ENCODE assay signal across 11 cellular contexts in the genomic region with DNA sequence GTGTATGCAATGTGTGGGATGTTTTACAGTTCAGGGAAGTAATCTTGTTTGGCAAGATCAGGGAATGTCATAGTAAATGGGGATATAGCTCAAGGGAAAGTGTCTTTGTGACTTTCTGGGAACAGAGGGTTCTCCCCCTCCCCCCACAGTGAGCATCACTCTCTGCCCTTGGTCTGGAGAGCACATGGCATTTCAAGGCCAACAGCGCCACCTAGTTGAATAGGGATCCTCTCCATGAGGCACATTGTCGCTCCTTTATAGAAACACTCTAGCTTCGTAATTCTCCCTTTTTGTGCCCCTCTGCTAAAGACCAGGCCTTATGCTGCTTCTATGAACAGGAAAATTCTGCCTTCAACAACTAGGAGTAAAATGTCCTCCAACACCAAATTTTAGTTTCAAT. TPM values are rescaled to one million over a fixed set of nuclear protein-coding genes. Genes with fewer than 3 reads are reported as not detected.
DNase-seq lines count a peak whose midpoint lies in the region; TF ChIP-seq lines count a peak whose summit lies in the region.
"Had no signal": no experiment of that assay in that cellular context is flagged by ENCODE, and none has a peak within 500 bp of the region (broad histone marks: within the 10 kb centered on the region; RNA-seq: fewer than 3 reads in every experiment).

No MANE protein-coding gene starts in this region.

- H3F3A ChIP-seq in PC-9 (ENCODE audit: insufficient read depth, low read depth) = no peaks in the 10 kb centered on the region

- H3K27me3 ChIP-seq in PC-9 (ENCODE audit: insufficient read depth, low read depth) = peaks cover 46% of the 10 kb centered on the region

- CTCF ChIA-PET in PC-9 (lab: Charles Lee) = interaction anchor here (0.7 kb wide), 1 partner anchor 1504 kb away, joined by 3 read pairs; no protein-coding TSS in a partner anchor

- POLR2A ChIA-PET in PC-9 (lab: Charles Lee; ENCODE audit: unreplicated experiment) = no interaction called here

- peak; percentile 31 for DNase-seq in NK-92 treated with Interleukin-12 subunit alpha and Interleukin-12 subunit beta, amount 100 ng/mL, for 24 hours (lab: John Stamatoyannopoulos, UW)
- DNase-seq in NK-92 (lab: John Stamatoyannopoulos, UW; ENCODE audit: unreplicated experiment) (no peak), HT-29 (ENCODE audit: low spot score) (peak; percentile 71), PC-9 (peak in 1 of 2 experiments; percentile 10), iPS DF 4.7 (ENCODE audit: extremely low read depth, low spot score) (peak; percentile 68), islet precursor cell (no peak), DMS79 treated with DMSO at 0.1 percent for 48 hours (lab: John Stamatoyannopoulos, UW) (no peak), cardiac septum (ENCODE audit: low spot score) (no peak)
- DNase-seq: anterior cingulate cortex, trophoblast cell had no signal

- no peak overlapping the region for H3K4me2 ChIP-seq in PC-9

- H3K4me3 ChIP-seq in PC-9 = no peak overlapping the region

- TF ChIP-seq CTCF in PC-9 (conservative IDR thresholded peaks at IDR 0.05) = peak; percentile 55

- intact Hi-C loops in PC-9 (cut with micrococcal nuclease; ENCODE audit: unreplicated experiment) = no loop called here
- intact Hi-C loops in cardiac septum (cut with DNase I) = no loop called here

- H3K36me3 ChIP-seq in PC-9 (ENCODE audit: low read depth) = no peaks in the 10 kb centered on the region

- no TSS peak for BruUV-seq in PC-9 (replicated peaks; lab: Mats Ljungman, UMichigan)

- no peaks in the 10 kb centered on the region for H3K9me2 ChIP-seq in PC-9 (ENCODE audit: insufficient read depth)

- no peak overlapping the region for H2AFZ ChIP-seq in PC-9

- peaks cover 10% of the 10 kb centered on the region for H3K9me3 ChIP-seq in PC-9 (ENCODE audit: insufficient read depth, low read depth)

- no peaks in the 10 kb centered on the region for H4K20me1 ChIP-seq in PC-9 (ENCODE audit: insufficient read depth)

- no peak overlapping the region for H3K27ac ChIP-seq in PC-9

- H3K4me1 ChIP-seq in PC-9 (replicated peaks; ENCODE audit: insufficient read depth) = no peaks in the 10 kb centered on the region

- no peaks in the 10 kb centered on the region for H3K79me2 ChIP-seq in PC-9 (ENCODE audit: low read depth)

RNA-seq across cellular contexts. Expression of gene ARNT2, which starts 37.1 kb away (rescaled TPM):
- not detected in 2 replicates for total RNA-seq in HT-29 (2014; rRNA removed; shearing (Covaris generic))
- total RNA-seq in PC-9 (2021) = 1.1 and 4.3 TPM in 2 replicates
- total RNA-seq in cardiac septum = 4.7 TPM
- total RNA-seq: natural killer cell treated with Interleukin-12 subunit alpha and Interleukin-12 subunit beta and Interleukin-15 and Interleukin-18, amount 100 ng/mL, for 72 hours had no signal

Comparison
In these comparisons a context has a peak if more than half of its experiments do, and no peak if none do; other contexts are left out.
1. DNase-seq: peak in NK-92 treated with Interleukin-12 subunit alpha and Interleukin-12 subunit beta, amount 100 ng/mL, for 24 hours (single experiment), HT-29 (single experiment) and iPS DF 4.7 (single experiment); none in NK-92 (single experiment), islet precursor cell (single experiment), DMS79 treated with DMSO at 0.1 percent for 48 hours (single experiment) and cardiac septum (single experiment).